Comparison of ENCODE assay signal across 9 cellular contexts in genomic region chr15:85667491-85668424, GRCh38.
DNase-seq lines count a peak whose midpoint lies in the region; ATAC-seq and TF ChIP-seq lines count a peak whose summit lies in the region.
"Had no signal": no experiment of that assay in that cellular context is flagged by ENCODE, and none has a peak within 500 bp of the region (broad histone marks: within the 10 kb centered on the region; RNA-seq: fewer than 3 reads in every experiment).

No MANE protein-coding gene starts in this region.

- peaks cover 32 to 40% of the 10 kb centered on the region in 2 donors for H3K4me1 ChIP-seq in gastrocnemius medialis

- TF ChIP-seq CTCF in gastrocnemius medialis (IDR thresholded peaks at IDR 0.05 in 4 of 5, conservative IDR thresholded peaks at IDR 0.05 in 1 of 5) = no peak

- peaks cover 11 to 61% of the 10 kb centered on the region in 2 donors for H3K36me3 ChIP-seq in gastrocnemius medialis

- in situ Hi-C loops in gastrocnemius medialis (cut with MboI; ENCODE audit: low sequenced_read_pairs in 4 of 4) = no loop called here

- no peaks in the 10 kb centered on the region for H3K27me3 ChIP-seq in gastrocnemius medialis

- no peak for TF ChIP-seq POLR2A in gastrocnemius medialis (IDR thresholded peaks at IDR 0.05)

- ATAC-seq in HG02571 (IDR thresholded peaks at IDR 0.05; ENCODE audit: unreplicated experiment) = peak; percentile 90
- ATAC-seq in gastrocnemius medialis = peak; percentile 28 to 59

- peak overlapping the region; percentile 73 to 83 (median 74) for H3K27ac ChIP-seq in gastrocnemius medialis
- H3K27ac ChIP-seq: 22Rv1 had no signal

- no peaks in the 10 kb centered on the region for H3K9me3 ChIP-seq in gastrocnemius medialis

- H3K4me3 ChIP-seq in gastrocnemius medialis = no peak overlapping the region

- intact Hi-C loops in gastrocnemius medialis (cut with DNase I; ENCODE audit: low total_unique reads) = no loop called here

- DNase-seq in DMS153 (lab: John Stamatoyannopoulos, UW) (peak; percentile 2), DMS153 treated with DMSO at 0.1 percent for 48 hours (lab: John Stamatoyannopoulos, UW; ENCODE audit: unreplicated experiment) (no peak), NAMALWA (ENCODE audit: low spot score) (peak; percentile 57), glomerular visceral epithelial cell (ENCODE audit: extremely low spot score) (peak; percentile 97), gastrocnemius medialis (no peak), NCI-H345 (lab: John Stamatoyannopoulos, UW) (no peak)
- peak; percentile 37 for DNase-seq in activated T-helper 9 cell treated with anti-CD3 and anti-CD28 coated beads, Interleukin-2, amount 50 U/mL, for 16 hours (ENCODE audit: low read depth)

Comparison
In these comparisons a context has a peak if more than half of its experiments do, and no peak if none do; other contexts are left out.
1. DNase-seq: peak in DMS153 (single experiment), NAMALWA (single experiment), activated T-helper 9 cell treated with anti-CD3 and anti-CD28 coated beads, Interleukin-2, amount 50 U/mL, for 16 hours (single experiment) and glomerular visceral epithelial cell (single experiment); none in DMS153 treated with DMSO at 0.1 percent for 48 hours (single experiment), gastrocnemius medialis (0 of 2) and NCI-H345 (single experiment).